14 cellular contexts compared by ENCODE assay signal in genomic region chr4:173194175-173194574, GRCh38. TPM values are rescaled to one million over a fixed set of nuclear protein-coding genes. Genes with fewer than 3 reads are reported as not detected.
A peak's percentile ranks its signal among the peaks of the same experiment; 100 is the strongest.
DNase-seq lines count a peak whose midpoint lies in the region; ATAC-seq, FAIRE-seq and TF ChIP-seq lines count a peak whose summit lies in the region.
"Had no signal": no experiment of that assay in that cellular context is flagged by ENCODE, and none has a peak within 500 bp of the region (broad histone marks: within the 10 kb centered on the region; RNA-seq: fewer than 3 reads in every experiment).

No MANE protein-coding gene starts in this region.

- peaks cover 35% of the 10 kb centered on the region for H3K4me1 ChIP-seq in BLaER1
- H3K4me1 ChIP-seq in smooth muscle cell (ENCODE audit: low read depth) = no peaks in the 10 kb centered on the region

- no peaks in the 10 kb centered on the region for H3F3A ChIP-seq in smooth muscle cell (ENCODE audit: low read depth)

- H3K9me3 Mint-ChIP-seq in WTC11 = no peaks in the 10 kb centered on the region
- H3K9me3 Mint-ChIP-seq in naive thymus-derived CD8-positive, alpha-beta T cell = no peaks in the 10 kb centered on the region
- H3K9me3 Mint-ChIP-seq: CD4-positive, CD25-positive, alpha-beta regulatory T cell; HFFc6 had no signal

- H3K4me3 Mint-ChIP-seq in WTC11 = no peak overlapping the region
- no peak overlapping the region for H3K4me3 Mint-ChIP-seq in naive thymus-derived CD8-positive, alpha-beta T cell
- H3K4me3 Mint-ChIP-seq: CD4-positive, CD25-positive, alpha-beta regulatory T cell; HFFc6 had no signal

- DNase-seq in D721Med (ENCODE audit: insufficient read length, low spot score) (no peak), NCI-H748 (lab: John Stamatoyannopoulos, UW; ENCODE audit: unreplicated experiment) (peak; percentile 39), WTC11 (ENCODE audit: low spot score) (no peak), hypothalamus (lab: John Stamatoyannopoulos, UW) (no peak), smooth muscle cell (lab: John Stamatoyannopoulos, UW; ENCODE audit: unreplicated experiment) (no peak)
- DNase-seq in naive thymus-derived CD8-positive, alpha-beta T cell = no peak
- DNase-seq: Calu3; CD4-positive, CD25-positive, alpha-beta regulatory T cell; DMS79 treated with DMSO at 0.1 percent for 48 hours; GDM1; HCEC 1CT; HFFc6 had no signal

- peak overlapping the region; percentile 39; the same call in 1 of the 2 replicates for H3K4me2 ChIP-seq in BLaER1
- no peak overlapping the region for H3K4me2 ChIP-seq in smooth muscle cell

- H3K4me3 ChIP-seq in BLaER1 = no peak overlapping the region
- no peak overlapping the region for H3K4me3 ChIP-seq in smooth muscle cell

- peaks cover 9% of the 10 kb centered on the region; the same call in 1 of the 2 replicates for H3K9me3 ChIP-seq in BLaER1
- no peaks in the 10 kb centered on the region for H3K9me3 ChIP-seq in smooth muscle cell (replicated peaks; ENCODE audit: low read depth)

- peaks cover 20% of the 10 kb centered on the region for H3K36me3 ChIP-seq in BLaER1
- no peaks in the 10 kb centered on the region for H3K36me3 ChIP-seq in smooth muscle cell (ENCODE audit: low read depth)

- no peak overlapping the region for H2AFZ ChIP-seq in smooth muscle cell (ENCODE audit: low read depth)

- H3K9ac ChIP-seq in BLaER1 (no peak overlapping the region), smooth muscle cell (ENCODE audit: low read depth) (no peak overlapping the region)

- TF ChIP-seq CTCF in D721Med (IDR thresholded peaks at IDR 0.05; ENCODE audit: insufficient read depth, missing control alignments) (no peak), WTC11 (IDR thresholded peaks at IDR 0.05) (no peak), smooth muscle cell (IDR thresholded peaks at IDR 0.05; ENCODE audit: borderline replicate concordance, insufficient read depth, poor library complexity, severe bottlenecking) (no peak)

- peaks cover 4% of the 10 kb centered on the region; the same call in 1 of the 2 replicates for H3K36me3 Mint-ChIP-seq in WTC11
- peaks cover 0 to 7% (median 2%) of the 10 kb centered on the region in 3 donors for H3K36me3 Mint-ChIP-seq in naive thymus-derived CD8-positive, alpha-beta T cell

- H3K27ac Mint-ChIP-seq in WTC11 = peak overlapping the region; percentile 52; the same call in 1 of the 2 replicates
- H3K27ac Mint-ChIP-seq in naive thymus-derived CD8-positive, alpha-beta T cell = peak overlapping the region in 1 of 10 donors; percentile 31
- H3K27ac Mint-ChIP-seq: CD4-positive, CD25-positive, alpha-beta regulatory T cell; HFFc6 had no signal

- CTCF ChIA-PET in WTC11 (lab: Charles Lee) = no interaction called here

- 72% methylated on average over 2 of the region's 2 CpGs for WGBS in smooth muscle cell (ENCODE audit: low lambda C conversion rate)

- POLR2A ChIA-PET in WTC11 (lab: Charles Lee) = interaction anchor here (1.0 kb wide), 1 partner anchor 8 kb away, joined by 3 read pairs; no protein-coding TSS in a partner anchor
- POLR2A ChIA-PET in naive thymus-derived CD8-positive, alpha-beta T cell (lab: Charles Lee) = no interaction called here

- H3K27me3 Mint-ChIP-seq in WTC11 (ENCODE audit: low read depth) = no peaks in the 10 kb centered on the region
- H3K27me3 Mint-ChIP-seq in naive thymus-derived CD8-positive, alpha-beta T cell = no peaks in the 10 kb centered on the region
- H3K27me3 Mint-ChIP-seq: CD4-positive, CD25-positive, alpha-beta regulatory T cell had no signal

- H3K79me2 ChIP-seq in smooth muscle cell (ENCODE audit: low read depth) = no peaks in the 10 kb centered on the region

- FAIRE-seq in D721Med (lab: Jason Lieb, UNC) = peak; percentile 16

- no peaks in the 10 kb centered on the region for H3K27me3 ChIP-seq in BLaER1
- no peaks in the 10 kb centered on the region for H3K27me3 ChIP-seq in smooth muscle cell (ENCODE audit: low read depth)

- H3K4me1 Mint-ChIP-seq in WTC11 = peaks cover 82% of the 10 kb centered on the region
- peaks cover 30 to 46% (median 43%) of the 10 kb centered on the region in 4 donors for H3K4me1 Mint-ChIP-seq in naive thymus-derived CD8-positive, alpha-beta T cell

- peaks cover 100% of the 10 kb centered on the region for H4K20me1 ChIP-seq in BLaER1
- peaks cover 9% of the 10 kb centered on the region for H4K20me1 ChIP-seq in smooth muscle cell (ENCODE audit: low read depth)

- no peak for ATAC-seq in WTC11
- no peak for ATAC-seq in naive thymus-derived CD8-positive, alpha-beta T cell

- H3K27ac ChIP-seq in BLaER1 (no peak overlapping the region), smooth muscle cell (ENCODE audit: low read depth) (no peak overlapping the region)
- H3K27ac ChIP-seq: HL-60 had no signal

TF ChIP-seq in WTC11, 78 proteins besides CTCF, POLR2A, EP300 and RAD21 (continues in another document):
- TF ChIP-seq ZNF532 (CRISPR knock-in tag; IDR thresholded peaks at IDR 0.05; ENCODE audit: borderline replicate concordance) = no peak
- TF ChIP-seq ATF6 (CRISPR knock-in tag; IDR thresholded peaks at IDR 0.05) = no peak
- no peak for TF ChIP-seq TP53 (CRISPR knock-in tag; IDR thresholded peaks at IDR 0.05)
- no peak for TF ChIP-seq TCF7 (CRISPR knock-in tag; IDR thresholded peaks at IDR 0.05; ENCODE audit: low read depth)
- TF ChIP-seq TEAD4 (CRISPR knock-in tag; IDR thresholded peaks at IDR 0.05) = no peak
- TF ChIP-seq E2F1 (CRISPR knock-in tag; IDR thresholded peaks at IDR 0.05) = no peak
- TF ChIP-seq SP1 (CRISPR knock-in tag; conservative IDR thresholded peaks at IDR 0.05) = no peak
- TF ChIP-seq PREB (CRISPR knock-in tag; IDR thresholded peaks at IDR 0.05; ENCODE audit: borderline replicate concordance) = no peak
- no peak for TF ChIP-seq JUN (CRISPR knock-in tag; IDR thresholded peaks at IDR 0.05)
- no peak for TF ChIP-seq RELA (CRISPR knock-in tag; IDR thresholded peaks at IDR 0.05; ENCODE audit: borderline replicate concordance)

RNA-seq across cellular contexts. Expression of gene GALNT7, which starts 25.6 kb away (rescaled TPM):
- total RNA-seq in WTC11 (2021) = 79.9 to 86.9 TPM (median 82.8 TPM) in 3 replicates
- total RNA-seq in naive thymus-derived CD8-positive, alpha-beta T cell = 10 to 100 TPM; 17.5 to 18.7 TPM
- polyA plus RNA-seq in naive thymus-derived CD8-positive, alpha-beta T cell = 1 to 10 TPM; 5.6 to 8.6 (median 6.8) TPM
- total RNA-seq in smooth muscle cell = 22.0 and 33.4 TPM in 2 replicates
- polyA plus RNA-seq in smooth muscle cell = 8.1 and 9.0 TPM in 2 replicates
